ENCODE assay signal across 27 cellular contexts in genomic region chr6:37057678-37058077, GRCh38. TPM values are rescaled to one million over a fixed set of nuclear protein-coding genes. Genes with fewer than 3 reads are reported as not detected.
DNase-seq lines count a peak whose midpoint lies in the region; ATAC-seq and TF ChIP-seq lines count a peak whose summit lies in the region.
"Had no signal": no experiment of that assay in that cellular context is flagged by ENCODE, and none has a peak within 500 bp of the region (broad histone marks: within the 10 kb centered on the region; RNA-seq: fewer than 3 reads in every experiment).

No MANE protein-coding gene starts in this region.

- H3K9me2 ChIP-seq in PC-3 (replicated peaks; ENCODE audit: low read length), result no peaks in the 10 kb centered on the region

- no peak for DNase-seq in Caco-2
- DNase-seq in PC-3, result no peak
- no peak for DNase-seq in esophagus squamous epithelium (lab: John Stamatoyannopoulos, UW)
- no peak for DNase-seq in aorta
- no peak for DNase-seq in activated T-cell treated with anti-CD3 and anti-CD28 coated beads, Interleukin-2, amount 50 U/mL, for 24 hours
- DNase-seq: activated CD4-positive, alpha-beta T cell treated with anti-CD3 and anti-CD28 coated beads, Interleukin-2, amount 50 U/mL, for 4 hours; activated naive CD4-positive, alpha-beta T cell treated with anti-CD3 and anti-CD28 coated beads, Interleukin-2, amount 50 U/mL, for 16 hours; amygdala; C1 segment of cervical spinal cord; DND-41; effector CD4-positive, alpha-beta T cell; heart left ventricle; kidney glomerular epithelial cell; NCI-H146; NCI-H446 treated with DMSO at 0.1 percent for 48 hours; SHP77 treated with DMSO at 0.1 percent for 48 hours; stimulated activated CD4-positive, alpha-beta T cell treated with anti-CD3 and anti-CD28 coated beads, Interleukin-1b, Interleukin-23, amount 100 ng/mL, for 48 hours; T1000 had no signal

- no peaks in the 10 kb centered on the region for H3K79me2 ChIP-seq in PC-3 (ENCODE audit: low read length)

- H3K4me1 ChIP-seq in Caco-2 (peaks cover 22% of the 10 kb centered on the region), PC-3 (ENCODE audit: insufficient read depth, low read length) (peaks cover 54% of the 10 kb centered on the region), esophagus squamous epithelium (peaks cover 24 to 70% (median 38%) of the 10 kb centered on the region in 3 donors), skeletal muscle tissue (ENCODE audit: control insufficient read depth in 3 of 3, insufficient read depth in 3 of 3, low read length in 3 of 3) (peaks cover 23 to 34% (median 23%) of the 10 kb centered on the region in 3 donors), aorta (ENCODE audit: control insufficient read depth in 1 of 2, insufficient read depth in 2 of 2, low read length in 2 of 2) (no peaks in the 10 kb centered on the region)
- H3K4me1 ChIP-seq: breast epithelium had no signal

- H4K20me1 ChIP-seq in PC-3 (ENCODE audit: low read length), result no peaks in the 10 kb centered on the region

- no peak overlapping the region for H3K9ac ChIP-seq in PC-3 (ENCODE audit: low read length)
- H3K9ac ChIP-seq in skeletal muscle tissue (ENCODE audit: low read depth in 1 of 3, low read length in 3 of 3), result no peak overlapping the region

- no peak overlapping the region for H2AFZ ChIP-seq in PC-3 (ENCODE audit: low read length)

- H3K36me3 Mint-ChIP-seq in Caco-2 (ENCODE audit: insufficient read depth, unreplicated experiment), result no peaks in the 10 kb centered on the region
- no peaks in the 10 kb centered on the region for H3K36me3 Mint-ChIP-seq in activated T-cell treated with anti-CD3 and anti-CD28 coated beads, Interleukin-2, amount 50 U/mL, for 24 hours (ENCODE audit: low read depth)

- H3K27me3 Mint-ChIP-seq in Caco-2 (ENCODE audit: insufficient read depth, unreplicated experiment), result no peaks in the 10 kb centered on the region
- no peaks in the 10 kb centered on the region for H3K27me3 Mint-ChIP-seq in activated T-cell treated with anti-CD3 and anti-CD28 coated beads, Interleukin-2, amount 50 U/mL, for 24 hours

- H3K36me3 ChIP-seq in Caco-2 (ENCODE audit: control insufficient read depth, insufficient read depth, low read length), result no peaks in the 10 kb centered on the region
- no peaks in the 10 kb centered on the region for H3K36me3 ChIP-seq in PC-3 (ENCODE audit: low read depth, low read length)
- no peaks in the 10 kb centered on the region for H3K36me3 ChIP-seq in esophagus squamous epithelium
- H3K36me3 ChIP-seq in skeletal muscle tissue (ENCODE audit: control insufficient read depth in 3 of 3, insufficient read depth in 3 of 3, low read length in 3 of 3), result no peaks in the 10 kb centered on the region
- H3K36me3 ChIP-seq in aorta (ENCODE audit: control insufficient read depth in 1 of 2, insufficient read depth in 2 of 2, low read length in 1 of 2), result no peaks in the 10 kb centered on the region
- H3K36me3 ChIP-seq: breast epithelium, heart left ventricle, neutrophil, tibial nerve had no signal

- no peak for ATAC-seq in PC-3
- no peak for ATAC-seq in GM21526 (IDR thresholded peaks at IDR 0.05; ENCODE audit: low FRiP score, unreplicated experiment)
- no peak for ATAC-seq in aorta (ENCODE audit: low FRiP score)
- ATAC-seq: heart left ventricle had no signal

- H3K9me3 ChIP-seq in Caco-2 (no peaks in the 10 kb centered on the region), PC-3 (ENCODE audit: low read length) (no peaks in the 10 kb centered on the region), esophagus squamous epithelium (no peaks in the 10 kb centered on the region), skeletal muscle tissue (ENCODE audit: control insufficient read depth in 3 of 3, low read length in 3 of 3) (no peaks in the 10 kb centered on the region), aorta (ENCODE audit: control insufficient read depth, low read length) (no peaks in the 10 kb centered on the region)
- H3K9me3 ChIP-seq: breast epithelium, heart left ventricle, neutrophil, tibial nerve had no signal

- peaks cover 18% of the 10 kb centered on the region for H3K4me1 Mint-ChIP-seq in Caco-2 (ENCODE audit: low read depth, unreplicated experiment)
- H3K4me1 Mint-ChIP-seq in activated T-cell treated with anti-CD3 and anti-CD28 coated beads, Interleukin-2, amount 50 U/mL, for 24 hours (ENCODE audit: low read depth), result peaks cover 4% of the 10 kb centered on the region

- TF ChIP-seq CTCF in Caco-2 (IDR thresholded peaks at IDR 0.05; ENCODE audit: insufficient read depth in 1 of 2, low read depth in 1 of 2, low read length in 1 of 2, severe bottlenecking in 1 of 2, unreplicated experiment in 1 of 2) (no peak), PC-3 (conservative IDR thresholded peaks at IDR 0.05; ENCODE audit: low read depth, low read length) (no peak), esophagus squamous epithelium (IDR thresholded peaks at IDR 0.05) (no peak)

- WGBS in esophagus squamous epithelium, 2 donors, result 81 to 90% methylated on average over 4 to 7 of the region's 7 CpGs
- WGBS in aorta, 2 donors, result 93 to 95% methylated on average over 7 of the region's 7 CpGs

- H3F3A ChIP-seq in PC-3 (ENCODE audit: low read length, unreplicated experiment), result no peaks in the 10 kb centered on the region

- no TSS peak for BruUV-seq in Caco-2 (replicated peaks; lab: Mats Ljungman, UMichigan)
- no TSS peak for BruUV-seq in PC-3 (replicated peaks; lab: Mats Ljungman, UMichigan)

- H3K27ac ChIP-seq in PC-3 (ENCODE audit: low read length), result peak overlapping the region; percentile 95
- H3K27ac ChIP-seq in esophagus squamous epithelium, result peak overlapping the region; percentile 75 to 91 (median 86)
- H3K27ac ChIP-seq in skeletal muscle tissue (ENCODE audit: low read depth, low read length), result peak overlapping the region; percentile 61
- no peak overlapping the region for H3K27ac ChIP-seq in aorta (ENCODE audit: low read depth in 1 of 2, low read length in 2 of 2)
- H3K27ac ChIP-seq: breast epithelium, heart left ventricle, neutrophil, tibial nerve had no signal

- POLR2A ChIA-PET in Caco-2 (lab: Charles Lee), result no interaction called here
- POLR2A ChIA-PET in PC-3 (lab: Charles Lee; ENCODE audit: unreplicated experiment), result interaction anchor here (0.6 kb wide), 1 partner anchor 112 kb away, joined by 3 read pairs; the partner anchor contains the start of gene PIM1

- H3K27me3 ChIP-seq in Caco-2 (replicated peaks; ENCODE audit: control insufficient read depth, insufficient read depth, low read length), result no peaks in the 10 kb centered on the region
- H3K27me3 ChIP-seq in PC-3 (ENCODE audit: low read length), result no peaks in the 10 kb centered on the region
- no peaks in the 10 kb centered on the region for H3K27me3 ChIP-seq in esophagus squamous epithelium
- H3K27me3 ChIP-seq in skeletal muscle tissue (ENCODE audit: control insufficient read depth in 3 of 3, insufficient read depth in 3 of 3, low read length in 3 of 3), result no peaks in the 10 kb centered on the region
- no peaks in the 10 kb centered on the region for H3K27me3 ChIP-seq in aorta (ENCODE audit: control insufficient read depth in 1 of 2, insufficient read depth in 2 of 2, low read length in 1 of 2)
- H3K27me3 ChIP-seq: breast epithelium, heart left ventricle, neutrophil, tibial nerve had no signal

- H3K9me3 Mint-ChIP-seq in Caco-2 (ENCODE audit: unreplicated experiment), result no peaks in the 10 kb centered on the region
- no peaks in the 10 kb centered on the region for H3K9me3 Mint-ChIP-seq in activated T-cell treated with anti-CD3 and anti-CD28 coated beads, Interleukin-2, amount 50 U/mL, for 24 hours

- H3K27ac Mint-ChIP-seq in Caco-2 (ENCODE audit: unreplicated experiment), result peak overlapping the region; percentile 30
- H3K27ac Mint-ChIP-seq in activated T-cell treated with anti-CD3 and anti-CD28 coated beads, Interleukin-2, amount 50 U/mL, for 24 hours, result no peak overlapping the region

- peak overlapping the region; percentile 78 for H3K4me2 ChIP-seq in PC-3 (ENCODE audit: low read length)

- intact Hi-C loops in Caco-2 (cut with micrococcal nuclease; ENCODE audit: unreplicated experiment) (loop anchor here (2.0 kb wide), 1 partner anchor 151 kb away; no protein-coding TSS in a partner anchor), PC-3 (cut with micrococcal nuclease) (no loop called here), esophagus squamous epithelium (cut with DNase I) (loop anchor here (2.0 to 10.0 kb wide), 2 partner anchors 113 to 147 kb away; partner anchors contain the start of gene PIM1), aorta (cut with DNase I) (loop anchor here (5.0 to 10.0 kb wide), 3 partner anchors 45 to 147 kb away; no protein-coding TSS in a partner anchor)

- H3K4me3 Mint-ChIP-seq in Caco-2 (ENCODE audit: unreplicated experiment), result no peak overlapping the region
- H3K4me3 Mint-ChIP-seq in activated T-cell treated with anti-CD3 and anti-CD28 coated beads, Interleukin-2, amount 50 U/mL, for 24 hours, result no peak overlapping the region

- CTCF ChIA-PET in Caco-2 (lab: Charles Lee) (interaction anchor here (0.9 to 2.9 kb wide), 4 partner anchors 22 to 153 kb away, joined by 3 to 7 read pairs (median 4); no protein-coding TSS in a partner anchor), PC-3 (lab: Charles Lee) (interaction anchor here (1.1 to 1.6 kb wide), 2 partner anchors 29 to 33 kb away, joined by 3 to 4 read pairs; no protein-coding TSS in a partner anchor)

- no peak for TF ChIP-seq POLR2A in esophagus squamous epithelium (IDR thresholded peaks at IDR 0.05)

- H3K4me3 ChIP-seq in Caco-2 (ENCODE audit: low read depth, low read length) (no peak overlapping the region), PC-3 (ENCODE audit: low read length) (no peak overlapping the region), esophagus squamous epithelium (no peak overlapping the region), skeletal muscle tissue (ENCODE audit: low read length in 3 of 3) (no peak overlapping the region), aorta (ENCODE audit: low read length in 2 of 2) (no peak overlapping the region)
- H3K4me3 ChIP-seq: breast epithelium, heart left ventricle, tibial nerve had no signal

RNA-seq across cellular contexts. Expression of gene FGD2, which starts 52.2 kb away (rescaled TPM):
- not detected in 2 replicates for total RNA-seq in Caco-2 (2022)
- total RNA-seq in PC-3 (2014; rRNA removed), result 0.35 and 0.44 TPM in 2 replicates
- total RNA-seq in esophagus squamous epithelium, result 10 to 100 TPM in 1 of 4 donors, 1 to 10 TPM in 3; 2.6 to 13.4 (median 5.3) TPM
- 7.3 TPM for total RNA-seq in skeletal muscle tissue
- total RNA-seq in aorta, result 10 to 100 TPM; 19.9 to 33.9 TPM
- polyA plus RNA-seq in aorta, result 10 to 100 TPM in 1 of 2 donors, 1 to 10 TPM in 1; 2.2 to 12.9 TPM
- total RNA-seq: epithelial cell of proximal tubule, fibroblast of villous mesenchyme, LHCN-M2, lung microvascular endothelial cell had no signal

Comparison
In these comparisons a context has a peak if more than half of its experiments do, and no peak if none do; other contexts are left out.
1. H3K27ac ChIP-seq: peak in PC-3 (single experiment), esophagus squamous epithelium (4 of 4) and skeletal muscle tissue (single experiment); none in aorta (0 of 2).